In genomic region chr11:132992838-132993680, GRCh38 we compare ENCODE assay signal across 9 cellular contexts.
DNase-seq lines count a peak whose midpoint lies in the region; ATAC-seq, FAIRE-seq and TF ChIP-seq lines count a peak whose summit lies in the region.
"Had no signal": no experiment of that assay in that cellular context is flagged by ENCODE, and none has a peak within 500 bp of the region (broad histone marks: within the 10 kb centered on the region; RNA-seq: fewer than 3 reads in every experiment).

No MANE protein-coding gene starts in this region.

- no peaks in the 10 kb centered on the region for H3K4me1 ChIP-seq in adrenal gland (replicated peaks in 1 of 2)

- 48 to 60% (median 57%) methylated on average over 16 to 17 of the region's 17 CpGs for WGBS in adrenal gland, 4 donors

- no peaks in the 10 kb centered on the region for H3K36me3 ChIP-seq in adrenal gland (replicated peaks in 1 of 2)

- peak overlapping the region; percentile 64 to 84 (median 66) for H3K4me3 Mint-ChIP-seq in nephron

- TF ChIP-seq CTCF in D721Med (IDR thresholded peaks at IDR 0.05; ENCODE audit: insufficient read depth, missing control alignments) = peak; percentile 40
- TF ChIP-seq CTCF in nephron (IDR thresholded peaks at IDR 0.05; ENCODE audit: unreplicated experiment in 3 of 3) = peak; percentile 6 to 28 (median 15)
- TF ChIP-seq CTCF in adrenal gland (IDR thresholded peaks at IDR 0.05) = no peak

- intact Hi-C loops in adrenal gland (cut with DNase I) = no loop called here

- peaks cover 8% of the 10 kb centered on the region for H3K4me1 Mint-ChIP-seq in nephron

- DNase-seq in D721Med (ENCODE audit: insufficient read length, low spot score) (no peak), NCI-H1694 treated with DMSO at 0.1 percent for 48 hours (lab: John Stamatoyannopoulos, UW) (peak; percentile 25), cerebellum (ENCODE audit: low spot score) (peak; percentile 61), adrenal gland (no peak), T-helper 9 cell (no peak)
- DNase-seq: mesendoderm had no signal

- no peak for FAIRE-seq in D721Med (lab: Jason Lieb, UNC)

- H3K9me3 Mint-ChIP-seq in nephron = no peaks in the 10 kb centered on the region

- H3K27ac ChIP-seq in adrenal gland = no peak overlapping the region

- no peak overlapping the region for H3K27ac Mint-ChIP-seq in nephron

- H3K27me3 ChIP-seq in adrenal gland = no peaks in the 10 kb centered on the region

- no peaks in the 10 kb centered on the region for H3K9me3 ChIP-seq in adrenal gland (replicated peaks in 1 of 3)

- no peaks in the 10 kb centered on the region for H3K36me3 Mint-ChIP-seq in nephron (ENCODE audit: low read depth)

- H3K4me3 ChIP-seq in adrenal gland = no peak overlapping the region

- ATAC-seq in HG02678 (IDR thresholded peaks at IDR 0.05; ENCODE audit: unreplicated experiment) (no peak), GM18873 (IDR thresholded peaks at IDR 0.05; ENCODE audit: low FRiP score, unreplicated experiment) (no peak)

- peaks cover 63% of the 10 kb centered on the region for H3K27me3 Mint-ChIP-seq in nephron (ENCODE audit: low read depth)

- no peak for TF ChIP-seq POLR2A in adrenal gland (IDR thresholded peaks at IDR 0.05)

Comparison
In these comparisons a context has a peak if more than half of its experiments do, and no peak if none do; other contexts are left out.
1. DNase-seq: peak in NCI-H1694 treated with DMSO at 0.1 percent for 48 hours (single experiment) and cerebellum (single experiment); none in D721Med (single experiment), adrenal gland (0 of 7) and T-helper 9 cell (single experiment).
2. CTCF ChIP-seq: peak in D721Med (single experiment) and nephron (3 of 3); none in adrenal gland (0 of 6).